ENCODE assay signal across 1 cellular context in the genomic region with DNA sequence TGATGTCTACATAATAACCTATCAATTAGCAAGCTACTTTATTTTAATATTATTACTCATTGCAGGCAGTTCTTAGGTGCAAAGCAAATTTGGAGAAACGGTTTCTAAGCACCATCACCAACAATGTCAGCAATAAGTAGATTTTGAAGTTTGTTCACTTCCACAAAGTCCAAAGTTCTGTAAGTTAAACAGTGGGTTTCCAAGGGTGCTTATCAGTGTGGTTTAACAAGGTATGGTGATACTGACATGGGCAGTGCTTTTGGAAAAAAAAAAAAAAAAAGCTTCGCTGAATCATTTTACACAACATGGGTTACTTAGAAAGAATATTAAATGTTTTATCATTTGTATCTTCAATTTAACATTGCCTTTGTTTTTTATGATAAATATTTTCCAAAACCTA.
TF ChIP-seq lines count a peak whose summit lies in the region.

No MANE protein-coding gene starts in this region.

TF ChIP-seq in HepG2, 621 proteins besides CTCF, POLR2A, EP300 and RAD21 (continued from another document):
- TF ChIP-seq SOX13 (IDR thresholded peaks at IDR 0.05) (no peak), SOX13 (CRISPR knock-in tag; conservative IDR thresholded peaks at IDR 0.05 in 1 of 2, IDR thresholded peaks at IDR 0.05 in 1 of 2) (peak in 1 of 2 experiments; percentile 49; a peak in 2 of 4 replicates), JUNB (CRISPR knock-in tag; IDR thresholded peaks at IDR 0.05; ENCODE audit: borderline replicate concordance) (no peak), ZNF441 (CRISPR knock-in tag; IDR thresholded peaks at IDR 0.05; ENCODE audit: borderline replicate concordance) (no peak), KAT7 (CRISPR knock-in tag; IDR thresholded peaks at IDR 0.05; ENCODE audit: borderline replicate concordance) (no peak), SNRNP70 (IDR thresholded peaks at IDR 0.05; ENCODE audit: low read depth, low read length) (no peak), ZNF382 (CRISPR knock-in tag; IDR thresholded peaks at IDR 0.05; ENCODE audit: borderline replicate concordance) (no peak), CCDC6 (CRISPR knock-in tag; IDR thresholded peaks at IDR 0.05) (no peak), CENPX (CRISPR knock-in tag; IDR thresholded peaks at IDR 0.05) (no peak), SP2 (CRISPR knock-in tag; IDR thresholded peaks at IDR 0.05) (no peak), NCOR1 (IDR thresholded peaks at IDR 0.05; ENCODE audit: borderline replicate concordance, low read length) (peak; percentile 66; the same call in 1 of the 2 replicates), KLF11 (CRISPR knock-in tag; IDR thresholded peaks at IDR 0.05) (no peak), ZNF563 (CRISPR knock-in tag; IDR thresholded peaks at IDR 0.05) (no peak), ZNF556 (CRISPR knock-in tag; IDR thresholded peaks at IDR 0.05; ENCODE audit: borderline replicate concordance) (no peak), RFX5 (IDR thresholded peaks at IDR 0.05; ENCODE audit: low read depth, low read length) (no peak), CEBPB (IDR thresholded peaks at IDR 0.05; ENCODE audit: borderline replicate concordance, low read depth, low read length) (no peak), ETV6 (CRISPR knock-in tag; conservative IDR thresholded peaks at IDR 0.05) (no peak), ZNF7 (CRISPR knock-in tag; IDR thresholded peaks at IDR 0.05) (no peak), ZNF619 (CRISPR knock-in tag; IDR thresholded peaks at IDR 0.05) (no peak), PTBP1 (IDR thresholded peaks at IDR 0.05; ENCODE audit: low read depth, low read length, poor library complexity, severe bottlenecking) (no peak), ZNF230 (CRISPR knock-in tag; IDR thresholded peaks at IDR 0.05) (no peak), ZNF460 (CRISPR knock-in tag; IDR thresholded peaks at IDR 0.05; ENCODE audit: borderline replicate concordance) (no peak), ATF7 (IDR thresholded peaks at IDR 0.05) (no peak), ATF7 (CRISPR knock-in tag; IDR thresholded peaks at IDR 0.05) (no peak), ZNF383 (CRISPR knock-in tag; IDR thresholded peaks at IDR 0.05; ENCODE audit: borderline replicate concordance) (no peak), HNRNPLL (IDR thresholded peaks at IDR 0.05; ENCODE audit: low read depth, low read length, poor library complexity, severe bottlenecking) (no peak), FIP1L1 (IDR thresholded peaks at IDR 0.05; ENCODE audit: borderline replicate concordance, insufficient read depth, low read depth, low read length) (no peak), NONO (IDR thresholded peaks at IDR 0.05) (no peak), NONO (CRISPR knock-in tag; conservative IDR thresholded peaks at IDR 0.05) (no peak), HIVEP1 (CRISPR knock-in tag; IDR thresholded peaks at IDR 0.05) (no peak), NFIC (IDR thresholded peaks at IDR 0.05; ENCODE audit: low read length) (peak; percentile 15; the same call in 1 of the 2 replicates), STAT5B (CRISPR knock-in tag; IDR thresholded peaks at IDR 0.05) (no peak), ZNF83 (CRISPR knock-in tag; IDR thresholded peaks at IDR 0.05; ENCODE audit: borderline replicate concordance) (no peak), NFIB (CRISPR knock-in tag; IDR thresholded peaks at IDR 0.05; ENCODE audit: borderline replicate concordance) (no peak), ZNF136 (CRISPR knock-in tag; IDR thresholded peaks at IDR 0.05; ENCODE audit: low read depth) (no peak), XBP1 (CRISPR knock-in tag; IDR thresholded peaks at IDR 0.05) (no peak), NCOA2 (CRISPR knock-in tag; IDR thresholded peaks at IDR 0.05) (no peak)
- TF ChIP-seq, protein P1, sequence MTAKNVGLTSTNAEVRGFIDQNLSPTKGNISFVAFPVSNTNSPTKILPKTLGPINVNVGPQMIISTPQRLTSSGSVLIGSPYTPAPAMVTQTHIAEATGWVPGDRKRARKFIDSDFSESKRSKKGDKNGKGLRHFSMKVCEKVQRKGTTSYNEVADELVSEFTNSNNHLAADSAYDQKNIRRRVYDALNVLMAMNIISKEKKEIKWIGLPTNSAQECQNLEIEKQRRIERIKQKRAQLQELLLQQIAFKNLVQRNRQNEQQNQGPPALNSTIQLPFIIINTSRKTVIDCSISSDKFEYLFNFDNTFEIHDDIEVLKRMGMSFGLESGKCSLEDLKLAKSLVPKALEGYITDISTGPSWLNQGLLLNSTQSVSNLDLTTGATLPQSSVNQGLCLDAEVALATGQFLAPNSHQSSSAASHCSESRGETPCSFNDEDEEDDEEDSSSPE (CRISPR knock-in tag; IDR thresholded peaks at IDR 0.05), result no peak
- TF ChIP-seq, protein P2, sequence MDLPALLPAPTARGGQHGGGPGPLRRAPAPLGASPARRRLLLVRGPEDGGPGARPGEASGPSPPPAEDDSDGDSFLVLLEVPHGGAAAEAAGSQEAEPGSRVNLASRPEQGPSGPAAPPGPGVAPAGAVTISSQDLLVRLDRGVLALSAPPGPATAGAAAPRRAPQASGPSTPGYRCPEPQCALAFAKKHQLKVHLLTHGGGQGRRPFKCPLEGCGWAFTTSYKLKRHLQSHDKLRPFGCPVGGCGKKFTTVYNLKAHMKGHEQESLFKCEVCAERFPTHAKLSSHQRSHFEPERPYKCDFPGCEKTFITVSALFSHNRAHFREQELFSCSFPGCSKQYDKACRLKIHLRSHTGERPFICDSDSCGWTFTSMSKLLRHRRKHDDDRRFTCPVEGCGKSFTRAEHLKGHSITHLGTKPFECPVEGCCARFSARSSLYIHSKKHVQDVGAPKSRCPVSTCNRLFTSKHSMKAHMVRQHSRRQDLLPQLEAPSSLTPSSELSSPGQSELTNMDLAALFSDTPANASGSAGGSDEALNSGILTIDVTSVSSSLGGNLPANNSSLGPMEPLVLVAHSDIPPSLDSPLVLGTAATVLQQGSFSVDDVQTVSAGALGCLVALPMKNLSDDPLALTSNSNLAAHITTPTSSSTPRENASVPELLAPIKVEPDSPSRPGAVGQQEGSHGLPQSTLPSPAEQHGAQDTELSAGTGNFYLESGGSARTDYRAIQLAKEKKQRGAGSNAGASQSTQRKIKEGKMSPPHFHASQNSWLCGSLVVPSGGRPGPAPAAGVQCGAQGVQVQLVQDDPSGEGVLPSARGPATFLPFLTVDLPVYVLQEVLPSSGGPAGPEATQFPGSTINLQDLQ (CRISPR knock-in tag; IDR thresholded peaks at IDR 0.05), result no peak
- TF ChIP-seq, protein P3, sequence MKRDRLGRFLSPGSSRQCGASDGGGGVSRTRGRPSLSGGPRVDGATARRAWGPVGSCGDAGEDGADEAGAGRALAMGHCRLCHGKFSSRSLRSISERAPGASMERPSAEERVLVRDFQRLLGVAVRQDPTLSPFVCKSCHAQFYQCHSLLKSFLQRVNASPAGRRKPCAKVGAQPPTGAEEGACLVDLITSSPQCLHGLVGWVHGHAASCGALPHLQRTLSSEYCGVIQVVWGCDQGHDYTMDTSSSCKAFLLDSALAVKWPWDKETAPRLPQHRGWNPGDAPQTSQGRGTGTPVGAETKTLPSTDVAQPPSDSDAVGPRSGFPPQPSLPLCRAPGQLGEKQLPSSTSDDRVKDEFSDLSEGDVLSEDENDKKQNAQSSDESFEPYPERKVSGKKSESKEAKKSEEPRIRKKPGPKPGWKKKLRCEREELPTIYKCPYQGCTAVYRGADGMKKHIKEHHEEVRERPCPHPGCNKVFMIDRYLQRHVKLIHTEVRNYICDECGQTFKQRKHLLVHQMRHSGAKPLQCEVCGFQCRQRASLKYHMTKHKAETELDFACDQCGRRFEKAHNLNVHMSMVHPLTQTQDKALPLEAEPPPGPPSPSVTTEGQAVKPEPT (CRISPR knock-in tag; IDR thresholded peaks at IDR 0.05; ENCODE audit: low read depth), result no peak
- TF ChIP-seq, protein P4, sequence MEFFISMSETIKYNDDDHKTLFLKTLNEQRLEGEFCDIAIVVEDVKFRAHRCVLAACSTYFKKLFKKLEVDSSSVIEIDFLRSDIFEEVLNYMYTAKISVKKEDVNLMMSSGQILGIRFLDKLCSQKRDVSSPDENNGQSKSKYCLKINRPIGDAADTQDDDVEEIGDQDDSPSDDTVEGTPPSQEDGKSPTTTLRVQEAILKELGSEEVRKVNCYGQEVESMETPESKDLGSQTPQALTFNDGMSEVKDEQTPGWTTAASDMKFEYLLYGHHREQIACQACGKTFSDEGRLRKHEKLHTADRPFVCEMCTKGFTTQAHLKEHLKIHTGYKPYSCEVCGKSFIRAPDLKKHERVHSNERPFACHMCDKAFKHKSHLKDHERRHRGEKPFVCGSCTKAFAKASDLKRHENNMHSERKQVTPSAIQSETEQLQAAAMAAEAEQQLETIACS (CRISPR knock-in tag; IDR thresholded peaks at IDR 0.05), result no peak
- TF ChIP-seq, protein P5, sequence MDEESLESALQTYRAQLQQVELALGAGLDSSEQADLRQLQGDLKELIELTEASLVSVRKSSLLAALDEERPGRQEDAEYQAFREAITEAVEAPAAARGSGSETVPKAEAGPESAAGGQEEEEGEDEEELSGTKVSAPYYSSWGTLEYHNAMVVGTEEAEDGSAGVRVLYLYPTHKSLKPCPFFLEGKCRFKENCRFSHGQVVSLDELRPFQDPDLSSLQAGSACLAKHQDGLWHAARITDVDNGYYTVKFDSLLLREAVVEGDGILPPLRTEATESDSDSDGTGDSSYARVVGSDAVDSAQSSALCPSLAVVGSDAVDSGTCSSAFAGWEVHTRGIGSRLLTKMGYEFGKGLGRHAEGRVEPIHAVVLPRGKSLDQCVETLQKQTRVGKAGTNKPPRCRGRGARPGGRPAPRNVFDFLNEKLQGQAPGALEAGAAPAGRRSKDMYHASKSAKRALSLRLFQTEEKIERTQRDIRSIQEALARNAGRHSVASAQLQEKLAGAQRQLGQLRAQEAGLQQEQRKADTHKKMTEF (CRISPR knock-in tag; IDR thresholded peaks at IDR 0.05), result no peak
- TF ChIP-seq, protein P6, sequence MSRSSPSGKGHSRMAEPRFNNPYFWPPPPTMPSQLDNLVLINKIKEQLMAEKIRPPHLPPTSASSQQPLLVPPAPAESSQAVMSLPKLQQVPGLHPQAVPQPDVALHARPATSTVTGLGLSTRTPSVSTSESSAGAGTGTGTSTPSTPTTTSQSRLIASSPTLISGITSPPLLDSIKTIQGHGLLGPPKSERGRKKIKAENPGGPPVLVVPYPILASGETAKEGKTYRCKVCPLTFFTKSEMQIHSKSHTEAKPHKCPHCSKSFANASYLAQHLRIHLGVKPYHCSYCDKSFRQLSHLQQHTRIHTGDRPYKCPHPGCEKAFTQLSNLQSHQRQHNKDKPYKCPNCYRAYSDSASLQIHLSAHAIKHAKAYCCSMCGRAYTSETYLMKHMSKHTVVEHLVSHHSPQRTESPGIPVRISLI (CRISPR knock-in tag; IDR thresholded peaks at IDR 0.05; ENCODE audit: borderline replicate concordance), result peak; percentile 72
- TF ChIP-seq, protein P7, sequence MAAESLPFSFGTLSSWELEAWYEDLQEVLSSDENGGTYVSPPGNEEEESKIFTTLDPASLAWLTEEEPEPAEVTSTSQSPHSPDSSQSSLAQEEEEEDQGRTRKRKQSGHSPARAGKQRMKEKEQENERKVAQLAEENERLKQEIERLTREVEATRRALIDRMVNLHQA (CRISPR knock-in tag; IDR thresholded peaks at IDR 0.05), result no peak
- TF ChIP-seq, protein P8, sequence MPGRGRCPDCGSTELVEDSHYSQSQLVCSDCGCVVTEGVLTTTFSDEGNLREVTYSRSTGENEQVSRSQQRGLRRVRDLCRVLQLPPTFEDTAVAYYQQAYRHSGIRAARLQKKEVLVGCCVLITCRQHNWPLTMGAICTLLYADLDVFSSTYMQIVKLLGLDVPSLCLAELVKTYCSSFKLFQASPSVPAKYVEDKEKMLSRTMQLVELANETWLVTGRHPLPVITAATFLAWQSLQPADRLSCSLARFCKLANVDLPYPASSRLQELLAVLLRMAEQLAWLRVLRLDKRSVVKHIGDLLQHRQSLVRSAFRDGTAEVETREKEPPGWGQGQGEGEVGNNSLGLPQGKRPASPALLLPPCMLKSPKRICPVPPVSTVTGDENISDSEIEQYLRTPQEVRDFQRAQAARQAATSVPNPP (CRISPR knock-in tag; IDR thresholded peaks at IDR 0.05), result no peak
- TF ChIP-seq, protein P9, sequence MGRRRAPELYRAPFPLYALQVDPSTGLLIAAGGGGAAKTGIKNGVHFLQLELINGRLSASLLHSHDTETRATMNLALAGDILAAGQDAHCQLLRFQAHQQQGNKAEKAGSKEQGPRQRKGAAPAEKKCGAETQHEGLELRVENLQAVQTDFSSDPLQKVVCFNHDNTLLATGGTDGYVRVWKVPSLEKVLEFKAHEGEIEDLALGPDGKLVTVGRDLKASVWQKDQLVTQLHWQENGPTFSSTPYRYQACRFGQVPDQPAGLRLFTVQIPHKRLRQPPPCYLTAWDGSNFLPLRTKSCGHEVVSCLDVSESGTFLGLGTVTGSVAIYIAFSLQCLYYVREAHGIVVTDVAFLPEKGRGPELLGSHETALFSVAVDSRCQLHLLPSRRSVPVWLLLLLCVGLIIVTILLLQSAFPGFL (CRISPR knock-in tag; IDR thresholded peaks at IDR 0.05), result no peak
- TF ChIP-seq, protein P10, sequence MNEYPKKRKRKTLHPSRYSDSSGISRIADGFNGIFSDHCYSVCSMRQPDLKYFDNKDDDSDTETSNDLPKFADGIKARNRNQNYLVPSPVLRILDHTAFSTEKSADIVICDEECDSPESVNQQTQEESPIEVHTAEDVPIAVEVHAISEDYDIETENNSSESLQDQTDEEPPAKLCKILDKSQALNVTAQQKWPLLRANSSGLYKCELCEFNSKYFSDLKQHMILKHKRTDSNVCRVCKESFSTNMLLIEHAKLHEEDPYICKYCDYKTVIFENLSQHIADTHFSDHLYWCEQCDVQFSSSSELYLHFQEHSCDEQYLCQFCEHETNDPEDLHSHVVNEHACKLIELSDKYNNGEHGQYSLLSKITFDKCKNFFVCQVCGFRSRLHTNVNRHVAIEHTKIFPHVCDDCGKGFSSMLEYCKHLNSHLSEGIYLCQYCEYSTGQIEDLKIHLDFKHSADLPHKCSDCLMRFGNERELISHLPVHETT (CRISPR knock-in tag; conservative IDR thresholded peaks at IDR 0.05), result no peak
- TF ChIP-seq, protein P11, sequence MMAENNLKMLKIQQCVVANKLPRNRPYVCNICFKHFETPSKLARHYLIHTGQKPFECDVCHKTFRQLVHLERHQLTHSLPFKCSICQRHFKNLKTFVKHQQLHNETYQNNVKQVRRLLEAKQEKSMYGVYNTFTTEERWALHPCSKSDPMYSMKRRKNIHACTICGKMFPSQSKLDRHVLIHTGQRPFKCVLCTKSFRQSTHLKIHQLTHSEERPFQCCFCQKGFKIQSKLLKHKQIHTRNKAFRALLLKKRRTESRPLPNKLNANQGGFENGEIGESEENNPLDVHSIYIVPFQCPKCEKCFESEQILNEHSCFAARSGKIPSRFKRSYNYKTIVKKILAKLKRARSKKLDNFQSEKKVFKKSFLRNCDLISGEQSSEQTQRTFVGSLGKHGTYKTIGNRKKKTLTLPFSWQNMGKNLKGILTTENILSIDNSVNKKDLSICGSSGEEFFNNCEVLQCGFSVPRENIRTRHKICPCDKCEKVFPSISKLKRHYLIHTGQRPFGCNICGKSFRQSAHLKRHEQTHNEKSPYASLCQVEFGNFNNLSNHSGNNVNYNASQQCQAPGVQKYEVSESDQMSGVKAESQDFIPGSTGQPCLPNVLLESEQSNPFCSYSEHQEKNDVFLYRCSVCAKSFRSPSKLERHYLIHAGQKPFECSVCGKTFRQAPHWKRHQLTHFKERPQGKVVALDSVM (CRISPR knock-in tag; IDR thresholded peaks at IDR 0.05), result no peak
